Comparison of ENCODE assay signal across 30 cellular contexts in genomic region chr2:101409699-101410098, GRCh38. TPM values are rescaled to one million over a fixed set of nuclear protein-coding genes. Genes with fewer than 3 reads are reported as not detected.
DNase-seq lines count a peak whose midpoint lies in the region; ATAC-seq and TF ChIP-seq lines count a peak whose summit lies in the region.
"Had no signal": no experiment of that assay in that cellular context is flagged by ENCODE, and none has a peak within 500 bp of the region (broad histone marks: within the 10 kb centered on the region; RNA-seq: fewer than 3 reads in every experiment).

No MANE protein-coding gene starts in this region.

- H3K23ac ChIP-seq in neuronal stem cell (ENCODE audit: low read depth, low read length, poor library complexity) = no peak overlapping the region

- H3K9me3 Mint-ChIP-seq in GM23338 (peaks cover 2% of the 10 kb centered on the region; the same call in 2 of the 3 replicates), endodermal cell (no peaks in the 10 kb centered on the region)
- H3K9me3 Mint-ChIP-seq: CD8-positive, alpha-beta T cell had no signal

- no peak for DNase-seq in GM23338 (ENCODE audit: low spot score)
- no peak for DNase-seq in endodermal cell
- no peak for DNase-seq in neuronal stem cell (ENCODE audit: low spot score)
- no peak for DNase-seq in activated T-cell treated with anti-CD3 and anti-CD28 coated beads, Interleukin-2, amount 50 U/mL, for 48 hours
- no peak for DNase-seq in NCI-H1092 treated with DMSO at 0.1 percent for 48 hours (lab: John Stamatoyannopoulos, UW)
- no peak for DNase-seq in NCI-H446 (lab: John Stamatoyannopoulos, UW)
- DNase-seq: CD8-positive, alpha-beta T cell; DMS 273 treated with DMSO at 0.1 percent for 48 hours; GF-D8; HCEC 1CT; MM.1S; NCI-H1417 treated with DMSO at 0.1 percent for 48 hours; NCI-H1694 treated with DMSO at 0.1 percent for 48 hours; NCI-H2081; NCI-H2227 treated with DMSO at 0.1 percent for 48 hours; NCI-H510A; NCI-H748 treated with DMSO at 0.1 percent for 48 hours; NK-92 treated with Interleukin-12 subunit alpha and Interleukin-12 subunit beta, amount 100 ng/mL, for 24 hours; SHP77; T-cell had no signal

- no peak overlapping the region for H3K4ac ChIP-seq in neuronal stem cell (ENCODE audit: low read length)

- H3K27ac ChIP-seq in GM23338 (ENCODE audit: low read depth) (no peak overlapping the region), OCI-LY3 (ENCODE audit: low read length) (no peak overlapping the region), endodermal cell (ENCODE audit: low read depth, low read length) (no peak overlapping the region), neuronal stem cell (replicated peaks; ENCODE audit: low read length) (no peak overlapping the region)
- H3K27ac ChIP-seq: A549, C4-2B, KMS-11, RWPE1 had no signal

- no peaks in the 10 kb centered on the region for H3K36me3 ChIP-seq in GM23338 (ENCODE audit: insufficient read depth)
- no peaks in the 10 kb centered on the region for H3K36me3 ChIP-seq in OCI-LY3 (replicated peaks; ENCODE audit: low read depth, low read length)
- H3K36me3 ChIP-seq in endodermal cell (ENCODE audit: control insufficient read depth, insufficient read depth, low read length) = no peaks in the 10 kb centered on the region
- no peaks in the 10 kb centered on the region for H3K36me3 ChIP-seq in neuronal stem cell (replicated peaks in 1 of 2; ENCODE audit: control insufficient read depth in 2 of 2, insufficient read depth in 2 of 2, low read length in 2 of 2)

- peak overlapping the region; percentile 28 for H3K14ac ChIP-seq in neuronal stem cell (ENCODE audit: low read length)

- H3K9ac ChIP-seq in OCI-LY3 (ENCODE audit: low read length) (no peak overlapping the region), endodermal cell (ENCODE audit: extremely low read depth, low read length, poor library complexity, severe bottlenecking) (no peak overlapping the region), neuronal stem cell (ENCODE audit: low read depth, low read length, poor library complexity) (no peak overlapping the region)
- H3K9ac ChIP-seq: KMS-11 had no signal

- H3K4me1 Mint-ChIP-seq in GM23338 (peaks cover 12% of the 10 kb centered on the region; the same call in 2 of the 3 replicates), endodermal cell (no peaks in the 10 kb centered on the region)

- H2AFZ ChIP-seq in GM23338 (no peak overlapping the region), OCI-LY3 (ENCODE audit: low read depth, low read length) (no peak overlapping the region), neuronal stem cell (ENCODE audit: low read length) (no peak overlapping the region)

- H3K4me3 Mint-ChIP-seq in GM23338 = no peak overlapping the region
- H3K4me3 Mint-ChIP-seq in endodermal cell = no peak overlapping the region
- H3K4me3 Mint-ChIP-seq: B cell; CD8-positive, alpha-beta T cell; IgD-negative memory B cell; T-cell had no signal

- peak; percentile 72 for ATAC-seq in GM23338
- no peak for ATAC-seq in esophagus mucosa
- ATAC-seq: A549; CD8-positive, alpha-beta T cell; Panc1; T-cell had no signal

- H2BK15ac ChIP-seq in neuronal stem cell (ENCODE audit: low read length) = no peak overlapping the region

- H3K9me2 ChIP-seq in GM23338 (ENCODE audit: insufficient read depth) = no peaks in the 10 kb centered on the region

- WGBS in endodermal cell (ENCODE audit: insufficient coverage in 1 of 2, insufficient read length in 1 of 2), 2 experiments = 85 to 89% methylated on average over 5 of the region's 5 CpGs
- no CpG with 5 or more reads among the region's 5 CpGs for WGBS in neuronal stem cell (ENCODE audit: extremely low coverage in 2 of 2, insufficient read length in 2 of 2, insufficient replicate concordance in 1 of 2), 2 donors

- H3K79me1 ChIP-seq in neuronal stem cell (ENCODE audit: low read depth, low read length) = no peaks in the 10 kb centered on the region

- H3K27me3 ChIP-seq in GM23338 (ENCODE audit: insufficient read depth) (no peaks in the 10 kb centered on the region), OCI-LY3 (ENCODE audit: low read depth, low read length) (peaks cover 9% of the 10 kb centered on the region), endodermal cell (ENCODE audit: control insufficient read depth, insufficient read depth, low read length, poor library complexity, severe bottlenecking) (no peaks in the 10 kb centered on the region), neuronal stem cell (ENCODE audit: control insufficient read depth in 3 of 3, insufficient read depth in 3 of 3, low read depth in 1 of 3, low read length in 3 of 3) (peaks cover 0 to 4% (median 0%) of the 10 kb centered on the region in 3 experiments)

- no peaks in the 10 kb centered on the region for H3F3A ChIP-seq in GM23338 (replicated peaks; ENCODE audit: low read depth)

- no peak overlapping the region for H3K4me3 ChIP-seq in GM23338
- no peak overlapping the region for H3K4me3 ChIP-seq in OCI-LY3 (ENCODE audit: low read length)
- H3K4me3 ChIP-seq in endodermal cell (ENCODE audit: low read length) = no peak overlapping the region
- no peak overlapping the region for H3K4me3 ChIP-seq in neuronal stem cell (ENCODE audit: low read length in 2 of 2)
- H3K4me3 ChIP-seq: A549 had no signal

- no peak overlapping the region for H2BK5ac ChIP-seq in neuronal stem cell (ENCODE audit: low read length)

- no peak overlapping the region for H4K8ac ChIP-seq in neuronal stem cell (ENCODE audit: low read depth, low read length)

- H4K20me1 ChIP-seq in GM23338 (replicated peaks; ENCODE audit: insufficient read depth) (no peaks in the 10 kb centered on the region), OCI-LY3 (ENCODE audit: insufficient read depth, low read length) (no peaks in the 10 kb centered on the region)

- no peak overlapping the region for H3K4me2 ChIP-seq in GM23338
- H3K4me2 ChIP-seq in OCI-LY3 (ENCODE audit: low read length) = no peak overlapping the region
- no peak overlapping the region for H3K4me2 ChIP-seq in neuronal stem cell (ENCODE audit: insufficient read depth, low read length, poor library complexity, severe bottlenecking)
- H3K4me2 ChIP-seq: A549, KMS-11 had no signal

- H3K27ac Mint-ChIP-seq in GM23338 (no peak overlapping the region), endodermal cell (no peak overlapping the region)
- H3K27ac Mint-ChIP-seq: B cell; CD8-positive, alpha-beta T cell; IgD-negative memory B cell; T-cell had no signal

- no peaks in the 10 kb centered on the region for H3K9me3 ChIP-seq in OCI-LY3 (ENCODE audit: insufficient read depth, low read length)
- no peaks in the 10 kb centered on the region for H3K9me3 ChIP-seq in endodermal cell (ENCODE audit: control insufficient read depth, low read length)
- no peaks in the 10 kb centered on the region for H3K9me3 ChIP-seq in neuronal stem cell (replicated peaks in 1 of 2; ENCODE audit: control insufficient read depth in 2 of 2, insufficient read depth in 1 of 2, low read depth in 1 of 2, low read length in 2 of 2)
- H3K9me3 ChIP-seq: A549 had no signal

- no peak overlapping the region for H2BK12ac ChIP-seq in neuronal stem cell (ENCODE audit: low read length)

- no peak overlapping the region for H2BK120ac ChIP-seq in neuronal stem cell (ENCODE audit: low read depth, low read length)

- H2AK5ac ChIP-seq in neuronal stem cell (ENCODE audit: low read depth, low read length) = no peak overlapping the region

- H4K91ac ChIP-seq in neuronal stem cell (ENCODE audit: low read depth, low read length, poor library complexity) = peak overlapping the region; percentile 38

- H3K36me3 Mint-ChIP-seq in GM23338 (ENCODE audit: low read depth) (no peaks in the 10 kb centered on the region; the same call in 2 of the 3 replicates), endodermal cell (ENCODE audit: low read depth) (no peaks in the 10 kb centered on the region)
- H3K36me3 Mint-ChIP-seq: CD8-positive, alpha-beta T cell; IgD-negative memory B cell; T-cell had no signal

- TF ChIP-seq CTCF in GM23338 (conservative IDR thresholded peaks at IDR 0.05; ENCODE audit: low read depth in 2 of 2) (peak; percentile 7 to 53; a peak in 2 of 4 replicates), OCI-LY3 (IDR thresholded peaks at IDR 0.05; ENCODE audit: low read depth, low read length) (peak; percentile 10; the same call in 1 of the 2 replicates), endodermal cell (conservative IDR thresholded peaks at IDR 0.05) (peak; percentile 42)

- H3K4me1 ChIP-seq in GM23338 (ENCODE audit: insufficient read depth) = no peaks in the 10 kb centered on the region
- no peaks in the 10 kb centered on the region for H3K4me1 ChIP-seq in OCI-LY3 (ENCODE audit: low read length)
- no peaks in the 10 kb centered on the region for H3K4me1 ChIP-seq in endodermal cell (ENCODE audit: control insufficient read depth, insufficient read depth, low read length)
- peaks cover 0 to 2% of the 10 kb centered on the region in 2 donors for H3K4me1 ChIP-seq in neuronal stem cell (ENCODE audit: control insufficient read depth in 2 of 2, insufficient read depth in 1 of 2, low read depth in 1 of 2, low read length in 2 of 2)
- H3K4me1 ChIP-seq: A549 had no signal

- peaks cover 9% of the 10 kb centered on the region for H3K27me3 Mint-ChIP-seq in GM23338 (ENCODE audit: insufficient read depth, low read depth, poor library complexity)
- peaks cover 9% of the 10 kb centered on the region for H3K27me3 Mint-ChIP-seq in endodermal cell (ENCODE audit: insufficient read depth)

- no peak overlapping the region for H3K18ac ChIP-seq in neuronal stem cell (ENCODE audit: low read length)

- H3K79me2 ChIP-seq in GM23338 (replicated peaks; ENCODE audit: insufficient read depth) (no peaks in the 10 kb centered on the region), OCI-LY3 (ENCODE audit: low read length) (no peaks in the 10 kb centered on the region)

TF ChIP-seq in GM23338, 12 proteins besides CTCF, POLR2A, EP300 and RAD21:
- no peak for TF ChIP-seq CREB1 (CRISPR knock-in tag; IDR thresholded peaks at IDR 0.05; ENCODE audit: low read depth)
- no peak for TF ChIP-seq ZNF331 (CRISPR knock-in tag; IDR thresholded peaks at IDR 0.05; ENCODE audit: low read depth)

RNA-seq across cellular contexts. Expression of gene CREG2, which starts 22.4 kb away (rescaled TPM):
- 0.12 and 2.6 TPM in 2 replicates for total RNA-seq in GM23338 (2014; rRNA removed; shearing (Covaris generic))
- polyA plus RNA-seq in GM23338 (2016; fragmentation: Nextera tagmentation; extraction: Ambion mirVana) = 1.5 and 1.7 TPM in 2 replicates
- under 1 TPM in 1 of 2 donors, not detected in 1; 0.13 TPM for total RNA-seq in endodermal cell
- 0.53 TPM for polyA plus RNA-seq in endodermal cell (2013, experiment 1 of 2)
- polyA plus RNA-seq in endodermal cell (2013, experiment 2 of 2) = 0.08 TPM
- 0.14 TPM for polyA plus RNA-seq in neuronal stem cell (2013, experiment 1 of 2)
- polyA plus RNA-seq in neuronal stem cell (2013, experiment 2 of 2) = 0.14 TPM
- total RNA-seq in esophagus mucosa = 2.3 TPM
- total RNA-seq: B cell; CD8-positive, alpha-beta T cell; SK-MEL-5 had no signal
